Comparison of ENCODE assay signal across 1 cellular context in the genomic region with DNA sequence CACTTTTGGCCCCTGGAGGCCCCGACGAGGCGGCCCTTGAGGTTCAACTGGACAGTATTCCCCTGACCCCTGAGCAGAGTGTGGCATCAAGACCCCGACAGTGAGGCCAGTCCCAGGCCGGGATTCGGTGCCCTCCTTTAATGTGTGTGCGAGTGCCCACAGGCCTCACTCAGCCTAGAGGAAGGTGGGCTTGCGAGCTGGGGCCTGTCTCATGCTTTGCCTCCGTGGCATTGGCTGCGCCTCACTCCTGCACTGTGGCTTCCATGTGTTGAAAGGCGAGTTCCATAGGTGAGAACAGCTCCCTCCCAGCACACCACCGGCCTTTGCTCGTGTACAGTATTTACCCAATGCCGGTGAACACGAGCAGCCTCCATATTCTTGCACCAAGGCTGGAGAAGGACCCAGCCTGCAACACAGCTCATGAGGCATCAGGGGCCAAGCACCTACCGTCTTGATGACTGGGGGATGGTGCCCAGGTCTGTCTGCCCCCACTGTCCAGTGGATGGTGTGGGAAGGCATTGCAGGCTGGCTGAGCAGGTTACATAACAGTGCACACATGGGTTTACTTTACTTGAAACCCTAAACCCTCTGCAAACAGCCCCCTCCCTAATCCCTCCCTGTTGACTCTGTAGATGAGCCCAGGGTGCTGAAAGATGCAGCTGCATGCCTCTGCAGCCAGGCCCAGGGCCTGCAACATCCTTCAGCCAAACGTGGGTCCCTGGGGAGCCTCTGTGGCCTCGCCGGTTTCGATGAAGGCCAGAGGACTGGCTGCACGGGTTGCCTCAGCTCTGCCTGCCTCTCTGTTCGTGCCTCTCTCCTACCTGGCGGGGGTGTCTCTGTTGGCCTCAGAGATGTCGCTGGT.
TF ChIP-seq lines count a peak whose summit lies in the region.

No MANE protein-coding gene starts in this region.

TF ChIP-seq in HepG2, 621 proteins besides CTCF, POLR2A, EP300 and RAD21 (continued from another document and continues in another):
- TF ChIP-seq, protein P1, sequence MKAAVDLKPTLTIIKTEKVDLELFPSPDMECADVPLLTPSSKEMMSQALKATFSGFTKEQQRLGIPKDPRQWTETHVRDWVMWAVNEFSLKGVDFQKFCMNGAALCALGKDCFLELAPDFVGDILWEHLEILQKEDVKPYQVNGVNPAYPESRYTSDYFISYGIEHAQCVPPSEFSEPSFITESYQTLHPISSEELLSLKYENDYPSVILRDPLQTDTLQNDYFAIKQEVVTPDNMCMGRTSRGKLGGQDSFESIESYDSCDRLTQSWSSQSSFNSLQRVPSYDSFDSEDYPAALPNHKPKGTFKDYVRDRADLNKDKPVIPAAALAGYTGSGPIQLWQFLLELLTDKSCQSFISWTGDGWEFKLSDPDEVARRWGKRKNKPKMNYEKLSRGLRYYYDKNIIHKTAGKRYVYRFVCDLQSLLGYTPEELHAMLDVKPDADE (CRISPR knock-in tag; IDR thresholded peaks at IDR 0.05) = no peak
- TF ChIP-seq ARNT2 (CRISPR knock-in tag; IDR thresholded peaks at IDR 0.05; ENCODE audit: low read depth) (peak; percentile 97), MIER3 (CRISPR knock-in tag; IDR thresholded peaks at IDR 0.05; ENCODE audit: borderline replicate concordance) (peak; percentile 98; the same call in 1 of the 2 replicates), MXD4 (CRISPR knock-in tag; IDR thresholded peaks at IDR 0.05) (peak; percentile 73; the same call in 1 of the 2 replicates), RARA (CRISPR knock-in tag; IDR thresholded peaks at IDR 0.05) (peak; percentile 82), TAF1 (CRISPR knock-in tag; IDR thresholded peaks at IDR 0.05) (no peak), STAG1 (CRISPR knock-in tag; IDR thresholded peaks at IDR 0.05) (peak; percentile 37), FOXC1 (CRISPR knock-in tag; IDR thresholded peaks at IDR 0.05; ENCODE audit: borderline replicate concordance) (peak; percentile 89), ZNF263 (CRISPR knock-in tag; IDR thresholded peaks at IDR 0.05) (peak; percentile 64), MED13 (CRISPR knock-in tag; IDR thresholded peaks at IDR 0.05) (peak; percentile 35; the same call in 1 of the 2 replicates), DPF2 (CRISPR knock-in tag; IDR thresholded peaks at IDR 0.05; ENCODE audit: borderline replicate concordance, low read depth) (peak; percentile 89), ZFYVE20 (CRISPR knock-in tag; IDR thresholded peaks at IDR 0.05; ENCODE audit: borderline replicate concordance, low read depth) (peak; percentile 94), U2AF2 (IDR thresholded peaks at IDR 0.05; ENCODE audit: low read depth, low read length) (no peak), ZNF343 (CRISPR knock-in tag; IDR thresholded peaks at IDR 0.05) (no peak), GATAD2A (CRISPR knock-in tag; IDR thresholded peaks at IDR 0.05) (peak; percentile 93), ZSCAN22 (CRISPR knock-in tag; IDR thresholded peaks at IDR 0.05) (no peak), NFKB2 (CRISPR knock-in tag; IDR thresholded peaks at IDR 0.05; ENCODE audit: borderline replicate concordance) (peak; percentile 79; the same call in 1 of the 2 replicates), RAD51 (IDR thresholded peaks at IDR 0.05; ENCODE audit: borderline replicate concordance) (no peak), KLF12 (CRISPR knock-in tag; IDR thresholded peaks at IDR 0.05; ENCODE audit: borderline replicate concordance) (0 out of 2 replicates have a peak, but pooled peaks have one; percentile 61), CEBPG (CRISPR knock-in tag; IDR thresholded peaks at IDR 0.05) (peak; percentile 82), ZNF296 (CRISPR knock-in tag; conservative IDR thresholded peaks at IDR 0.05) (no peak), ZFP36L2 (CRISPR knock-in tag; IDR thresholded peaks at IDR 0.05) (no peak), PHF8 (CRISPR knock-in tag; IDR thresholded peaks at IDR 0.05) (peak; percentile 38), CREM (IDR thresholded peaks at IDR 0.05) (peak; percentile 34; the same call in 1 of the 2 replicates), CREM (CRISPR knock-in tag; IDR thresholded peaks at IDR 0.05) (no peak), ZNF546 (CRISPR knock-in tag; conservative IDR thresholded peaks at IDR 0.05) (0 out of 2 replicates have a peak, but pooled peaks have one; percentile 58), POLR2AphosphoS2 (IDR thresholded peaks at IDR 0.05; ENCODE audit: low read depth, low read length) (no peak), ISL2 (CRISPR knock-in tag; IDR thresholded peaks at IDR 0.05) (peak; percentile 92), MTA3 (CRISPR knock-in tag; IDR thresholded peaks at IDR 0.05) (no peak), ZNF549 (CRISPR knock-in tag; IDR thresholded peaks at IDR 0.05) (no peak)
- TF ChIP-seq, protein P2, sequence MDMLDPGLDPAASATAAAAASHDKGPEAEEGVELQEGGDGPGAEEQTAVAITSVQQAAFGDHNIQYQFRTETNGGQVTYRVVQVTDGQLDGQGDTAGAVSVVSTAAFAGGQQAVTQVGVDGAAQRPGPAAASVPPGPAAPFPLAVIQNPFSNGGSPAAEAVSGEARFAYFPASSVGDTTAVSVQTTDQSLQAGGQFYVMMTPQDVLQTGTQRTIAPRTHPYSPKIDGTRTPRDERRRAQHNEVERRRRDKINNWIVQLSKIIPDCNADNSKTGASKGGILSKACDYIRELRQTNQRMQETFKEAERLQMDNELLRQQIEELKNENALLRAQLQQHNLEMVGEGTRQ (IDR thresholded peaks at IDR 0.05; ENCODE audit: low read depth, low read length) = no peak
- TF ChIP-seq, protein P2 (CRISPR knock-in tag; IDR thresholded peaks at IDR 0.05; ENCODE audit: borderline replicate concordance) = no peak
- TF ChIP-seq, protein P3, sequence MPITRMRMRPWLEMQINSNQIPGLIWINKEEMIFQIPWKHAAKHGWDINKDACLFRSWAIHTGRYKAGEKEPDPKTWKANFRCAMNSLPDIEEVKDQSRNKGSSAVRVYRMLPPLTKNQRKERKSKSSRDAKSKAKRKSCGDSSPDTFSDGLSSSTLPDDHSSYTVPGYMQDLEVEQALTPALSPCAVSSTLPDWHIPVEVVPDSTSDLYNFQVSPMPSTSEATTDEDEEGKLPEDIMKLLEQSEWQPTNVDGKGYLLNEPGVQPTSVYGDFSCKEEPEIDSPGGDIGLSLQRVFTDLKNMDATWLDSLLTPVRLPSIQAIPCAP (CRISPR knock-in tag; IDR thresholded peaks at IDR 0.05; ENCODE audit: low read depth) = no peak
- TF ChIP-seq, protein P4, sequence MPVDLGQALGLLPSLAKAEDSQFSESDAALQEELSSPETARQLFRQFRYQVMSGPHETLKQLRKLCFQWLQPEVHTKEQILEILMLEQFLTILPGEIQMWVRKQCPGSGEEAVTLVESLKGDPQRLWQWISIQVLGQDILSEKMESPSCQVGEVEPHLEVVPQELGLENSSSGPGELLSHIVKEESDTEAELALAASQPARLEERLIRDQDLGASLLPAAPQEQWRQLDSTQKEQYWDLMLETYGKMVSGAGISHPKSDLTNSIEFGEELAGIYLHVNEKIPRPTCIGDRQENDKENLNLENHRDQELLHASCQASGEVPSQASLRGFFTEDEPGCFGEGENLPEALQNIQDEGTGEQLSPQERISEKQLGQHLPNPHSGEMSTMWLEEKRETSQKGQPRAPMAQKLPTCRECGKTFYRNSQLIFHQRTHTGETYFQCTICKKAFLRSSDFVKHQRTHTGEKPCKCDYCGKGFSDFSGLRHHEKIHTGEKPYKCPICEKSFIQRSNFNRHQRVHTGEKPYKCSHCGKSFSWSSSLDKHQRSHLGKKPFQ (CRISPR knock-in tag; IDR thresholded peaks at IDR 0.05; ENCODE audit: insufficient replicate concordance) = peak; percentile 93
- TF ChIP-seq, protein P5, sequence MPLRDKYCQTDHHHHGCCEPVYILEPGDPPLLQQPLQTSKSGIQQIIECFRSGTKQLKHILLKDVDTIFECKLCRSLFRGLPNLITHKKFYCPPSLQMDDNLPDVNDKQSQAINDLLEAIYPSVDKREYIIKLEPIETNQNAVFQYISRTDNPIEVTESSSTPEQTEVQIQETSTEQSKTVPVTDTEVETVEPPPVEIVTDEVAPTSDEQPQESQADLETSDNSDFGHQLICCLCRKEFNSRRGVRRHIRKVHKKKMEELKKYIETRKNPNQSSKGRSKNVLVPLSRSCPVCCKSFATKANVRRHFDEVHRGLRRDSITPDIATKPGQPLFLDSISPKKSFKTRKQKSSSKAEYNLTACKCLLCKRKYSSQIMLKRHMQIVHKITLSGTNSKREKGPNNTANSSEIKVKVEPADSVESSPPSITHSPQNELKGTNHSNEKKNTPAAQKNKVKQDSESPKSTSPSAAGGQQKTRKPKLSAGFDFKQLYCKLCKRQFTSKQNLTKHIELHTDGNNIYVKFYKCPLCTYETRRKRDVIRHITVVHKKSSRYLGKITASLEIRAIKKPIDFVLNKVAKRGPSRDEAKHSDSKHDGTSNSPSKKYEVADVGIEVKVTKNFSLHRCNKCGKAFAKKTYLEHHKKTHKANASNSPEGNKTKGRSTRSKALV (CRISPR knock-in tag; IDR thresholded peaks at IDR 0.05) = 0 out of 2 replicates have a peak, but pooled peaks have one; percentile 74
- TF ChIP-seq, protein P6, sequence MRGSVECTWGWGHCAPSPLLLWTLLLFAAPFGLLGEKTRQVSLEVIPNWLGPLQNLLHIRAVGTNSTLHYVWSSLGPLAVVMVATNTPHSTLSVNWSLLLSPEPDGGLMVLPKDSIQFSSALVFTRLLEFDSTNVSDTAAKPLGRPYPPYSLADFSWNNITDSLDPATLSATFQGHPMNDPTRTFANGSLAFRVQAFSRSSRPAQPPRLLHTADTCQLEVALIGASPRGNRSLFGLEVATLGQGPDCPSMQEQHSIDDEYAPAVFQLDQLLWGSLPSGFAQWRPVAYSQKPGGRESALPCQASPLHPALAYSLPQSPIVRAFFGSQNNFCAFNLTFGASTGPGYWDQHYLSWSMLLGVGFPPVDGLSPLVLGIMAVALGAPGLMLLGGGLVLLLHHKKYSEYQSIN (CRISPR knock-in tag; IDR thresholded peaks at IDR 0.05; ENCODE audit: borderline replicate concordance) = no peak
- TF ChIP-seq, protein P7, sequence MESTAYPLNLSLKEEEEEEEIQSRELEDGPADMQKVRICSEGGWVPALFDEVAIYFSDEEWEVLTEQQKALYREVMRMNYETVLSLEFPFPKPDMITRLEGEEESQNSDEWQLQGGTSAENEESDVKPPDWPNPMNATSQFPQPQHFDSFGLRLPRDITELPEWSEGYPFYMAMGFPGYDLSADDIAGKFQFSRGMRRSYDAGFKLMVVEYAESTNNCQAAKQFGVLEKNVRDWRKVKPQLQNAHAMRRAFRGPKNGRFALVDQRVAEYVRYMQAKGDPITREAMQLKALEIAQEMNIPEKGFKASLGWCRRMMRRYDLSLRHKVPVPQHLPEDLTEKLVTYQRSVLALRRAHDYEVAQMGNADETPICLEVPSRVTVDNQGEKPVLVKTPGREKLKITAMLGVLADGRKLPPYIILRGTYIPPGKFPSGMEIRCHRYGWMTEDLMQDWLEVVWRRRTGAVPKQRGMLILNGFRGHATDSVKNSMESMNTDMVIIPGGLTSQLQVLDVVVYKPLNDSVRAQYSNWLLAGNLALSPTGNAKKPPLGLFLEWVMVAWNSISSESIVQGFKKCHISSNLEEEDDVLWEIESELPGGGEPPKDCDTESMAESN (CRISPR knock-in tag; conservative IDR thresholded peaks at IDR 0.05) = peak; percentile 93
- TF ChIP-seq, protein P8, sequence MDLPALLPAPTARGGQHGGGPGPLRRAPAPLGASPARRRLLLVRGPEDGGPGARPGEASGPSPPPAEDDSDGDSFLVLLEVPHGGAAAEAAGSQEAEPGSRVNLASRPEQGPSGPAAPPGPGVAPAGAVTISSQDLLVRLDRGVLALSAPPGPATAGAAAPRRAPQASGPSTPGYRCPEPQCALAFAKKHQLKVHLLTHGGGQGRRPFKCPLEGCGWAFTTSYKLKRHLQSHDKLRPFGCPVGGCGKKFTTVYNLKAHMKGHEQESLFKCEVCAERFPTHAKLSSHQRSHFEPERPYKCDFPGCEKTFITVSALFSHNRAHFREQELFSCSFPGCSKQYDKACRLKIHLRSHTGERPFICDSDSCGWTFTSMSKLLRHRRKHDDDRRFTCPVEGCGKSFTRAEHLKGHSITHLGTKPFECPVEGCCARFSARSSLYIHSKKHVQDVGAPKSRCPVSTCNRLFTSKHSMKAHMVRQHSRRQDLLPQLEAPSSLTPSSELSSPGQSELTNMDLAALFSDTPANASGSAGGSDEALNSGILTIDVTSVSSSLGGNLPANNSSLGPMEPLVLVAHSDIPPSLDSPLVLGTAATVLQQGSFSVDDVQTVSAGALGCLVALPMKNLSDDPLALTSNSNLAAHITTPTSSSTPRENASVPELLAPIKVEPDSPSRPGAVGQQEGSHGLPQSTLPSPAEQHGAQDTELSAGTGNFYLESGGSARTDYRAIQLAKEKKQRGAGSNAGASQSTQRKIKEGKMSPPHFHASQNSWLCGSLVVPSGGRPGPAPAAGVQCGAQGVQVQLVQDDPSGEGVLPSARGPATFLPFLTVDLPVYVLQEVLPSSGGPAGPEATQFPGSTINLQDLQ (CRISPR knock-in tag; IDR thresholded peaks at IDR 0.05) = no peak
- TF ChIP-seq, protein P9, sequence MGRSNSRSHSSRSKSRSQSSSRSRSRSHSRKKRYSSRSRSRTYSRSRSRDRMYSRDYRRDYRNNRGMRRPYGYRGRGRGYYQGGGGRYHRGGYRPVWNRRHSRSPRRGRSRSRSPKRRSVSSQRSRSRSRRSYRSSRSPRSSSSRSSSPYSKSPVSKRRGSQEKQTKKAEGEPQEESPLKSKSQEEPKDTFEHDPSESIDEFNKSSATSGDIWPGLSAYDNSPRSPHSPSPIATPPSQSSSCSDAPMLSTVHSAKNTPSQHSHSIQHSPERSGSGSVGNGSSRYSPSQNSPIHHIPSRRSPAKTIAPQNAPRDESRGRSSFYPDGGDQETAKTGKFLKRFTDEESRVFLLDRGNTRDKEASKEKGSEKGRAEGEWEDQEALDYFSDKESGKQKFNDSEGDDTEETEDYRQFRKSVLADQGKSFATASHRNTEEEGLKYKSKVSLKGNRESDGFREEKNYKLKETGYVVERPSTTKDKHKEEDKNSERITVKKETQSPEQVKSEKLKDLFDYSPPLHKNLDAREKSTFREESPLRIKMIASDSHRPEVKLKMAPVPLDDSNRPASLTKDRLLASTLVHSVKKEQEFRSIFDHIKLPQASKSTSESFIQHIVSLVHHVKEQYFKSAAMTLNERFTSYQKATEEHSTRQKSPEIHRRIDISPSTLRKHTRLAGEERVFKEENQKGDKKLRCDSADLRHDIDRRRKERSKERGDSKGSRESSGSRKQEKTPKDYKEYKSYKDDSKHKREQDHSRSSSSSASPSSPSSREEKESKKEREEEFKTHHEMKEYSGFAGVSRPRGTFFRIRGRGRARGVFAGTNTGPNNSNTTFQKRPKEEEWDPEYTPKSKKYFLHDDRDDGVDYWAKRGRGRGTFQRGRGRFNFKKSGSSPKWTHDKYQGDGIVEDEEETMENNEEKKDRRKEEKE (IDR thresholded peaks at IDR 0.05) = no peak
